In genomic region chr3:38369186-38369585, GRCh38 we compare ENCODE assay signal across 24 cellular contexts.
"Had no signal": no experiment of that assay in that cellular context is flagged by ENCODE, and none has a peak within 500 bp of the region (broad histone marks: within the 10 kb centered on the region; RNA-seq: fewer than 3 reads in every experiment).

No MANE protein-coding gene starts in this region.

- H3K4me1 ChIP-seq: parathyroid adenoma, psoas muscle, right lobe of liver, testis, tibial artery, transverse colon, vagina had no signal

- DNase-seq: naive B cell; naive thymus-derived CD8-positive, alpha-beta T cell; nephron progenitor cell; occipital lobe; ovary; posterior cingulate gyrus; psoas muscle; right cardiac atrium; sigmoid colon; small intestine; stimulated activated CD4-positive, alpha-beta T cell treated with anti-CD3 and anti-CD28 coated beads, Interleukin-15, amount 100 ng/mL, for 24 hours; stimulated activated CD4-positive, alpha-beta T cell treated with anti-CD3 and anti-CD28 coated beads, Interleukin-4, amount 100 ng/mL, for 1 hour; stimulated activated CD4-positive, alpha-beta T cell treated with anti-CD3 and anti-CD28 coated beads, Interleukin-4, amount 100 ng/mL, for 4 hours; stimulated activated CD8-positive, alpha-beta memory T cell treated with anti-CD3 and anti-CD28 coated beads, Interleukin-4, amount 100 ng/mL, for 48 hours; stimulated activated naive CD4-positive, alpha-beta T cell; testis; tibial artery; transverse colon had no signal

- ATAC-seq: naive thymus-derived CD8-positive, alpha-beta T cell; natural killer cell treated with Interleukin-12 subunit alpha and Interleukin-12 subunit beta and Interleukin-15 and Interleukin-18, amount 100 ng/mL, for 72 hours; psoas muscle; right cardiac atrium; right lobe of liver; stimulated activated memory B cell treated with anti-CD40 and anti-IgM and Interleukin-4, amounts not matched to agents 10 μg/mL and 1 μg/mL and 100 μg/mL, for 72 hours had no signal

- H3K4me3 ChIP-seq: ovary, psoas muscle, right lobe of liver, sigmoid colon, suprapubic skin, testis, tibial artery, transverse colon, vagina had no signal

- H3K36me3 ChIP-seq: ovary, vagina had no signal

- H3K9me3 ChIP-seq: ovary, psoas muscle, right lobe of liver, sigmoid colon, suprapubic skin, testis, tibial artery, transverse colon, vagina had no signal

- H3K27me3 ChIP-seq: ovary, right lobe of liver, sigmoid colon, suprapubic skin, testis, tibial artery, transverse colon, vagina had no signal

- H3K27ac ChIP-seq: ovary, parathyroid adenoma, psoas muscle, right lobe of liver, sigmoid colon, suprapubic skin, testis, tibial artery, transverse colon, vagina had no signal
